1 cellular context compared by ENCODE assay signal in genomic region chr11:96103721-96104120, GRCh38.
TF ChIP-seq lines count a peak whose summit lies in the region.

No MANE protein-coding gene starts in this region.

TF ChIP-seq in SK-N-SH, 30 proteins besides CTCF, POLR2A, EP300 and RAD21 (continued from another document):
- TF ChIP-seq ZBTB33 (IDR thresholded peaks at IDR 0.05; ENCODE audit: borderline replicate concordance, low read depth) = no peak
- TF ChIP-seq CHD2 (IDR thresholded peaks at IDR 0.05; ENCODE audit: low read length, partially characterized antibody) = no peak
- no peak for TF ChIP-seq USF2 (IDR thresholded peaks at IDR 0.05; ENCODE audit: borderline replicate concordance, low read depth, low read length)
- no peak for TF ChIP-seq JUND (IDR thresholded peaks at IDR 0.05)
- TF ChIP-seq RCOR1 (IDR thresholded peaks at IDR 0.05; ENCODE audit: low read length) = no peak
- TF ChIP-seq MAX (IDR thresholded peaks at IDR 0.05; ENCODE audit: low read depth) = no peak
- no peak for TF ChIP-seq RXRA (IDR thresholded peaks at IDR 0.05; ENCODE audit: borderline replicate concordance, low read depth)
- no peak for TF ChIP-seq ELF1 (IDR thresholded peaks at IDR 0.05)
- no peak for TF ChIP-seq RFX5 (IDR thresholded peaks at IDR 0.05; ENCODE audit: low read length)
TF ChIP-seq in SK-N-SH: peak in this region for 0.
